Comparison of ENCODE assay signal across 8 cellular contexts in genomic region chr7:131945313-131945831, GRCh38.
DNase-seq lines count a peak whose midpoint lies in the region; ATAC-seq and TF ChIP-seq lines count a peak whose summit lies in the region.

No MANE protein-coding gene starts in this region.

- H3K4me1 ChIP-seq in OCI-LY1 (ENCODE audit: insufficient read depth, low read length, severe bottlenecking), result no peaks in the 10 kb centered on the region

- H3K9ac ChIP-seq in OCI-LY1 (ENCODE audit: low read length), result no peak overlapping the region

- no peaks in the 10 kb centered on the region for H3K36me3 Mint-ChIP-seq in activated naive CD4-positive, alpha-beta T cell treated with anti-CD3 and anti-CD28 coated beads, Interleukin-2, amount 10 ng/mL, durations not matched to agents 7 days and 5 days

- DNase-seq in activated naive CD4-positive, alpha-beta T cell treated with anti-CD3 and anti-CD28 coated beads, Interleukin-2, amount 10 ng/mL, durations not matched to agents 7 days and 5 days, result peak; percentile 61
- no peak for DNase-seq in activated naive CD4-positive, alpha-beta T cell treated with anti-CD3 and anti-CD28 coated beads, Interleukin-2, amount 50 U/mL, for 16 hours
- peak; percentile 17 to 47 for DNase-seq in T47D (ENCODE audit: low read depth in 1 of 2, low spot score in 1 of 2)
- DNase-seq in left kidney (ENCODE audit: low read depth, low spot score), result peak; percentile 84
- peak; percentile 3 for DNase-seq in stimulated activated CD8-positive, alpha-beta memory T cell treated with anti-CD3 and anti-CD28 coated beads, Interleukin-15, amount 100 ng/mL, for 24 hours (ENCODE audit: low read depth)

- H3K4me1 Mint-ChIP-seq in activated naive CD4-positive, alpha-beta T cell treated with anti-CD3 and anti-CD28 coated beads, Interleukin-2, amount 10 ng/mL, durations not matched to agents 7 days and 5 days, result no peaks in the 10 kb centered on the region

- no peaks in the 10 kb centered on the region for H3K79me2 ChIP-seq in OCI-LY1 (ENCODE audit: insufficient read depth, low read length)

- peaks cover 5% of the 10 kb centered on the region for H3K27me3 ChIP-seq in OCI-LY1 (ENCODE audit: insufficient read depth, low read length)

- no peak overlapping the region for H3K4me3 ChIP-seq in OCI-LY1 (ENCODE audit: low read depth, low read length, poor library complexity, severe bottlenecking)

- H3K9me2 ChIP-seq in OCI-LY1 (ENCODE audit: low read depth, low read length), result no peaks in the 10 kb centered on the region

- no peak overlapping the region for H3K27ac ChIP-seq in OCI-LY1 (ENCODE audit: low read depth, low read length, poor library complexity, severe bottlenecking)

- H3K36me3 ChIP-seq in OCI-LY1 (ENCODE audit: insufficient read depth, low read length), result no peaks in the 10 kb centered on the region

- no peaks in the 10 kb centered on the region for H4K20me1 ChIP-seq in OCI-LY1 (ENCODE audit: insufficient read depth, low read length)

- no peak overlapping the region for H3K27ac Mint-ChIP-seq in activated naive CD4-positive, alpha-beta T cell treated with anti-CD3 and anti-CD28 coated beads, Interleukin-2, amount 10 ng/mL, durations not matched to agents 7 days and 5 days

- H3K9me3 ChIP-seq in OCI-LY1 (ENCODE audit: low read length), result no peaks in the 10 kb centered on the region

- CTCF ChIA-PET in activated naive CD4-positive, alpha-beta T cell treated with anti-CD3 and anti-CD28 coated beads, Interleukin-2, amount 10 ng/mL, durations not matched to agents 7 days and 5 days (lab: Charles Lee), result interaction anchor here (0.6 to 1.6 kb wide), 7 partner anchors 10 to 1490 kb away, joined by 3 to 10 read pairs (median 3); no protein-coding TSS in a partner anchor

- ATAC-seq in HG03432 (IDR thresholded peaks at IDR 0.05; ENCODE audit: unreplicated experiment), result peak; percentile 57
- no peak for ATAC-seq in GM21576 (IDR thresholded peaks at IDR 0.05; ENCODE audit: unreplicated experiment)

- no peak overlapping the region for H3K4me3 Mint-ChIP-seq in activated naive CD4-positive, alpha-beta T cell treated with anti-CD3 and anti-CD28 coated beads, Interleukin-2, amount 10 ng/mL, durations not matched to agents 7 days and 5 days

- in situ Hi-C loops in T47D (cut with HindIII; ENCODE audit: low pct_unique_long_range_greater_than_20kb, low sequenced_read_pairs), result no loop called here

- H2AFZ ChIP-seq in OCI-LY1 (ENCODE audit: low read length), result no peak overlapping the region

- TF ChIP-seq CTCF in OCI-LY1 (IDR thresholded peaks at IDR 0.05; ENCODE audit: low read length), result peak; percentile 95

- no peak overlapping the region for H3K4me2 ChIP-seq in OCI-LY1 (ENCODE audit: low read length)

- no peaks in the 10 kb centered on the region for H3F3A ChIP-seq in OCI-LY1 (ENCODE audit: insufficient read depth, low read length)

- no peaks in the 10 kb centered on the region for H3K9me3 Mint-ChIP-seq in activated naive CD4-positive, alpha-beta T cell treated with anti-CD3 and anti-CD28 coated beads, Interleukin-2, amount 10 ng/mL, durations not matched to agents 7 days and 5 days

- H3K27me3 Mint-ChIP-seq in activated naive CD4-positive, alpha-beta T cell treated with anti-CD3 and anti-CD28 coated beads, Interleukin-2, amount 10 ng/mL, durations not matched to agents 7 days and 5 days, result peaks cover 29% of the 10 kb centered on the region
